37 cellular contexts compared by ENCODE assay signal in genomic region chr11:65942531-65942930, GRCh38. TPM values are rescaled to one million over a fixed set of nuclear protein-coding genes. Genes with fewer than 3 reads are reported as not detected.
"Had no signal": no experiment of that assay in that cellular context is flagged by ENCODE, and none has a peak within 500 bp of the region (broad histone marks: within the 10 kb centered on the region; RNA-seq: fewer than 3 reads in every experiment).

No MANE protein-coding gene starts in this region.

- H3K27me3 Mint-ChIP-seq: natural killer cell treated with Interleukin-12 subunit alpha and Interleukin-12 subunit beta and Interleukin-15 and Interleukin-18, amount 100 ng/mL, for 72 hours had no signal

- H3K36me3 ChIP-seq: gastrocnemius medialis, ovary, prostate gland, suprapubic skin, tibial nerve had no signal

- H3K27me3 ChIP-seq: body of pancreas, ovary, suprapubic skin had no signal

- H3K36me3 Mint-ChIP-seq: activated naive CD8-positive, alpha-beta T cell; natural killer cell treated with Interleukin-12 subunit alpha and Interleukin-12 subunit beta and Interleukin-15 and Interleukin-18, amount 100 ng/mL, for 72 hours had no signal

- FAIRE-seq: colon, endometrium had no signal

- H3K4me3 Mint-ChIP-seq: activated B cell treated with CpG ODN at 0.5 μM for 24 hours; activated CD8-positive, alpha-beta T cell treated with anti-CD3 and anti-CD28 coated beads, Interleukin-2, amount 10 ng/mL, durations not matched to agents 7 days and 5 days; activated naive CD8-positive, alpha-beta T cell; activated T-cell treated with anti-CD3 and anti-CD28 coated beads, Interleukin-2, amount 50 U/mL, for 72 hours; natural killer cell treated with Interleukin-12 subunit alpha and Interleukin-12 subunit beta and Interleukin-15 and Interleukin-18, amount 100 ng/mL, for 72 hours; T-helper 2 cell treated with Interferon-gamma antibody and Interleukin-4, amounts not matched to agents 5 μg/mL and 100 μg/mL, for 36 hours had no signal

- H3K27ac ChIP-seq: gastrocnemius medialis, ovary, prostate gland, suprapubic skin, tibial nerve had no signal

- H3K9me3 Mint-ChIP-seq: activated B cell treated with CpG ODN at 0.5 μM for 24 hours; activated T-cell treated with anti-CD3 and anti-CD28 coated beads, Interleukin-2, amount 50 U/mL, for 72 hours; natural killer cell treated with Interleukin-12 subunit alpha and Interleukin-12 subunit beta and Interleukin-15 and Interleukin-18, amount 100 ng/mL, for 72 hours; T-helper 2 cell treated with Interferon-gamma antibody and Interleukin-4, amounts not matched to agents 5 μg/mL and 100 μg/mL, for 36 hours had no signal

- ATAC-seq: activated CD8-positive, alpha-beta T cell treated with anti-CD3 and anti-CD28 coated beads, Interleukin-2, amount 10 ng/mL, durations not matched to agents 7 days and 5 days; activated T-cell treated with anti-CD3 and anti-CD28 coated beads, Interleukin-2, amount 50 U/mL, for 72 hours; body of pancreas; gastrocnemius medialis; left cardiac atrium; left ventricle myocardium superior; mucosa of descending colon; natural killer cell treated with Interleukin-12 subunit alpha and Interleukin-12 subunit beta and Interleukin-15 and Interleukin-18, amount 100 ng/mL, for 72 hours had no signal

- H3K4me3 ChIP-seq: body of pancreas, gastrocnemius medialis, mucosa of descending colon, ovary, prostate gland, smooth muscle cell, suprapubic skin, tibial nerve had no signal

- H3K27ac Mint-ChIP-seq: activated B cell treated with CpG ODN at 0.5 μM for 24 hours; activated CD8-positive, alpha-beta T cell treated with anti-CD3 and anti-CD28 coated beads, Interleukin-2, amount 10 ng/mL, durations not matched to agents 7 days and 5 days; activated naive CD8-positive, alpha-beta T cell; activated T-cell treated with anti-CD3 and anti-CD28 coated beads, Interleukin-2, amount 50 U/mL, for 72 hours; T-helper 2 cell treated with Interferon-gamma antibody and Interleukin-4, amounts not matched to agents 5 μg/mL and 100 μg/mL, for 36 hours had no signal

- H3K4me2 ChIP-seq: smooth muscle cell had no signal

- H3K9me3 ChIP-seq: body of pancreas, gastrocnemius medialis, mucosa of descending colon, ovary, prostate gland, suprapubic skin, tibial nerve had no signal

- H3K4me1 ChIP-seq: body of pancreas, gastrocnemius medialis, prostate gland, suprapubic skin, tibial nerve had no signal

- DNase-seq: activated B cell treated with CpG ODN at 0.5 μM for 24 hours; activated CD4-positive, alpha-beta T cell treated with anti-CD3 and anti-CD28 coated beads, Interleukin-2, amount 50 U/mL, for 1 hour; activated CD8-positive, alpha-beta T cell treated with anti-CD3 and anti-CD28 coated beads, Interleukin-2, amount 10 ng/mL, durations not matched to agents 7 days and 5 days; activated effector memory CD4-positive, alpha-beta T cell treated with Interleukin-2 at 50 U/mL for 16 hours; activated naive CD4-positive, alpha-beta T cell treated with Interleukin-2 at 50 U/mL for 16 hours; activated T-cell treated with anti-CD3 and anti-CD28 coated beads for 4 hours; activated T-cell treated with anti-CD3 and anti-CD28 coated beads, Interleukin-2, amount 50 U/mL, for 72 hours; anterior cingulate cortex; body of pancreas; effector CD8-positive, alpha-beta T cell; gastrocnemius medialis; glutamatergic neuron; islet precursor cell; left cardiac atrium; left ventricle myocardium superior; mucosa of descending colon; ovary; stimulated activated CD4-positive, alpha-beta T cell treated with anti-CD3 and anti-CD28 coated beads, Interleukin-1b, Interleukin-23, amount 100 ng/mL, for 48 hours; stimulated activated CD4-positive, alpha-beta T cell treated with anti-CD3 and anti-CD28 coated beads, Interleukin-4, amount 100 ng/mL, for 4 hours; stimulated activated CD8-positive, alpha-beta memory T cell treated with anti-CD3 and anti-CD28 coated beads, Interleukin-4, amount 100 ng/mL, for 48 hours; stimulated activated naive CD4-positive, alpha-beta T cell; T-helper 1 cell had no signal

RNA-seq across cellular contexts. Expression of gene TSGA10IP, which starts 2.7 kb away (rescaled TPM):
- total RNA-seq: activated B cell treated with CpG ODN at 0.5 μM for 24 hours; activated CD8-positive, alpha-beta T cell treated with anti-CD3 and anti-CD28 coated beads, Interleukin-2, amount 10 ng/mL, durations not matched to agents 7 days and 5 days; activated T-cell treated with anti-CD3 and anti-CD28 coated beads, Interleukin-2, amount 50 U/mL, for 72 hours; body of pancreas; dermis microvascular lymphatic vessel endothelial cell; epithelial cell of proximal tubule; gastrocnemius medialis; left cardiac atrium; left ventricle myocardium superior; lung microvascular endothelial cell; mesenteric fat pad; myocyte; natural killer cell treated with Interleukin-12 subunit alpha and Interleukin-12 subunit beta and Interleukin-15 and Interleukin-18, amount 100 ng/mL, for 72 hours; ovary; suprapubic skin; tibial nerve had no signal
- polyA plus RNA-seq: adipose tissue, ovary had no signal
